27 cellular contexts compared by ENCODE assay signal in the genomic region with DNA sequence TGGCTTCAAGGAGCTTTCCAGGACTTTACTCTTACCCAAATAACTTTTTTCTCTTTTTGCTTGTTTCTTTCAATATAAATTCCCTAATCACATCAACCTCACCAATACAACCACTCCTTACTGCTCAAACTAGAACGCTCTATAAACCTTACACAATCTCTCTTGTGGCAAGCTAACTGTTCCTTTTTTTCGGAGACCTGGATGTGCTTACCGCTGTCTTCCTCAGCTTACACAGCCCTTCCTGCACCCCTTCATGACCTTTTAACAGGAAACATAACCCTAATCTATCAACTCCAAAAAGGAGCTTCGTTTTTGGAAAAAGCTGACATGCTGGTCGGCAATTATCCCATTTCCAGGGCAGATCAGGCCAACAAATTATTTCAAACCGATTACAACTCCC.
"Had no signal": no experiment of that assay in that cellular context is flagged by ENCODE, and none has a peak within 500 bp of the region (broad histone marks: within the 10 kb centered on the region; RNA-seq: fewer than 3 reads in every experiment).

No MANE protein-coding gene starts in this region.

- H3K4me3 ChIP-seq: ascending aorta, cardiac muscle cell, colonic mucosa, esophagus squamous epithelium, left lung, lower lobe of right lung, testis, transverse colon had no signal

- H3K36me3 ChIP-seq: ascending aorta, cardiac muscle cell, colonic mucosa, esophagus squamous epithelium, left lung, lower lobe of right lung, transverse colon had no signal

- DNase-seq: activated CD4-positive, alpha-beta T cell treated with anti-CD3 and anti-CD28 coated beads for 48 hours; activated CD4-positive, alpha-beta T cell treated with anti-CD3 and anti-CD28 coated beads, Interleukin-2, amount 50 U/mL, for 48 hours; activated CD8-positive, alpha-beta memory T cell treated with anti-CD3 and anti-CD28 coated beads, Interleukin-2, amount 50 U/mL, for 4 hours; activated gamma-delta T cell; activated naive CD4-positive, alpha-beta T cell treated with anti-CD3 and anti-CD28 coated beads, Interleukin-2, amount 10 ng/mL, durations not matched to agents 7 days and 5 days; activated naive CD8-positive, alpha-beta T cell treated with anti-CD3 and anti-CD28 coated beads, Interleukin-2, amount 10 ng/mL, durations not matched to agents 7 days and 5 days; activated T-cell treated with anti-CD3 and anti-CD28 coated beads, Interleukin-2, amount 50 U/mL, for 1 hour; cerebellar nuclear complex; colonic mucosa; effector CD8-positive, alpha-beta T cell; esophagus squamous epithelium; left lung; lower lobe of right lung; mesendoderm; posterior cingulate gyrus; right cardiac atrium; stimulated activated CD4-positive, alpha-beta T cell treated with anti-CD3 and anti-CD28 coated beads, Interleukin-15, amount 100 ng/mL, for 24 hours; stimulated activated CD4-positive, alpha-beta T cell treated with anti-CD3 and anti-CD28 coated beads, Interleukin-2, amount 100 ng/mL, for 24 hours; stimulated activated naive CD4-positive, alpha-beta T cell; testis; transverse colon had no signal

- ATAC-seq: activated CD4-positive, CD25-positive, alpha-beta regulatory T cell treated with anti-CD3 and anti-CD28 coated beads, Interleukin-2, amount 50 U/mL, for 24 hours; left lung; natural killer cell treated with Interleukin-12 subunit alpha and Interleukin-12 subunit beta and Interleukin-15 and Interleukin-18, amount 100 ng/mL, for 72 hours; right cardiac atrium had no signal

- H3K4me1 ChIP-seq: ascending aorta, colonic mucosa, lower lobe of right lung, testis, transverse colon had no signal

- H3K27ac ChIP-seq: ascending aorta, cardiac muscle cell, colonic mucosa, epithelial cell of prostate, lower lobe of right lung, testis, transverse colon, VCaP had no signal

- H3K9me3 ChIP-seq: ascending aorta, colonic mucosa, esophagus squamous epithelium, left lung, lower lobe of right lung, testis, transverse colon had no signal

- H3K27me3 ChIP-seq: ascending aorta, cardiac muscle cell, colonic mucosa, esophagus squamous epithelium, left lung, testis, transverse colon had no signal
